ENCODE assay signal across 1 cellular context in genomic region chr2:233058717-233059546, GRCh38.
TF ChIP-seq lines count a peak whose summit lies in the region.

No MANE protein-coding gene starts in this region.

TF ChIP-seq in GM12878, 131 proteins besides CTCF, POLR2A, EP300 and RAD21:
- TF ChIP-seq ZNF217 (IDR thresholded peaks at IDR 0.05): no peak
- no peak for TF ChIP-seq YY1 (IDR thresholded peaks at IDR 0.05; ENCODE audit: low read depth, low read length)
- no peak for TF ChIP-seq ZSCAN29 (IDR thresholded peaks at IDR 0.05)
- TF ChIP-seq MTA3 (IDR thresholded peaks at IDR 0.05; ENCODE audit: borderline replicate concordance, low read length): no peak
- no peak for TF ChIP-seq SPI1 (IDR thresholded peaks at IDR 0.05; ENCODE audit: borderline replicate concordance, insufficient read depth, low read depth, low read length)
- no peak for TF ChIP-seq WRNIP1 (IDR thresholded peaks at IDR 0.05; ENCODE audit: borderline replicate concordance, low read depth, low read length)
- TF ChIP-seq BHLHE40 (IDR thresholded peaks at IDR 0.05; ENCODE audit: borderline replicate concordance in 1 of 2, low read depth in 2 of 2, low read length in 1 of 2): no peak
- no peak for TF ChIP-seq MYB (IDR thresholded peaks at IDR 0.05; ENCODE audit: borderline replicate concordance, low read depth, low read length)
- TF ChIP-seq RCOR1 (conservative IDR thresholded peaks at IDR 0.05; ENCODE audit: low read depth, low read length): no peak
- TF ChIP-seq CBX3 (IDR thresholded peaks at IDR 0.05; ENCODE audit: borderline replicate concordance, low read depth): no peak
- TF ChIP-seq TCF12 (IDR thresholded peaks at IDR 0.05; ENCODE audit: low read depth, low read length): no peak
- no peak for TF ChIP-seq POU2F2 (IDR thresholded peaks at IDR 0.05; ENCODE audit: borderline replicate concordance, low read depth, low read length)
- TF ChIP-seq RBBP5 (conservative IDR thresholded peaks at IDR 0.05): no peak
TF ChIP-seq in GM12878: peak in this region for 0.
